Comparison of ENCODE assay signal across 1 cellular context in genomic region chr6:166341464-166341863, GRCh38.
TF ChIP-seq lines count a peak whose summit lies in the region.

No MANE protein-coding gene starts in this region.

TF ChIP-seq in GM12878, 131 proteins besides CTCF, POLR2A, EP300 and RAD21:
- TF ChIP-seq NKRF (conservative IDR thresholded peaks at IDR 0.05) (no peak), NFYA (IDR thresholded peaks at IDR 0.05; ENCODE audit: borderline replicate concordance, low read depth, low read length) (no peak), CREM (IDR thresholded peaks at IDR 0.05; ENCODE audit: low read depth) (no peak; the same call in 1 of the 2 replicates), ZNF384 (IDR thresholded peaks at IDR 0.05; ENCODE audit: borderline replicate concordance, low read depth, low read length) (peak; percentile 17; the same call in 1 of the 2 replicates), NFXL1 (IDR thresholded peaks at IDR 0.05; ENCODE audit: borderline replicate concordance) (no peak), CREB1 (IDR thresholded peaks at IDR 0.05; ENCODE audit: low read depth) (peak; percentile 61; the same call in 1 of the 2 replicates)
TF ChIP-seq in GM12878: peak in this region for 2.
